ENCODE assay signal across 25 cellular contexts in genomic region chr12:112928978-112929377, GRCh38. TPM values are rescaled to one million over a fixed set of nuclear protein-coding genes. Genes with fewer than 3 reads are reported as not detected.
DNase-seq lines count a peak whose midpoint lies in the region; ATAC-seq and TF ChIP-seq lines count a peak whose summit lies in the region.
"Had no signal": no experiment of that assay in that cellular context is flagged by ENCODE, and none has a peak within 500 bp of the region (broad histone marks: within the 10 kb centered on the region; RNA-seq: fewer than 3 reads in every experiment).

No MANE protein-coding gene starts in this region.

- H4K5ac ChIP-seq in IMR-90 (ENCODE audit: low read depth, low read length), result no peak overlapping the region

- no peaks in the 10 kb centered on the region for H3K79me2 ChIP-seq in SK-N-SH (ENCODE audit: insufficient read depth)

- no peak overlapping the region for H2BK5ac ChIP-seq in IMR-90 (ENCODE audit: low read depth, low read length, poor library complexity, severe bottlenecking)

- H3F3A ChIP-seq in SK-N-SH (replicated peaks; ENCODE audit: insufficient read depth), result no peaks in the 10 kb centered on the region

- dilution Hi-C loops in IMR-90 (cut with HindIII; ENCODE audit: low sequenced_read_pairs, unreplicated experiment), result no loop called here

- H3K9me3 Mint-ChIP-seq in osteocyte (ENCODE audit: unreplicated experiment), result peaks cover 5% of the 10 kb centered on the region

- TF ChIP-seq POLR2A in IMR-90 (IDR thresholded peaks at IDR 0.05; ENCODE audit: low read depth, low read length), result no peak

- BruUV-seq in IMR-90 (replicated peaks; lab: Mats Ljungman, UMichigan), result no TSS peak

- H3K14ac ChIP-seq in IMR-90 (replicated peaks; ENCODE audit: low read depth, low read length), result no peak overlapping the region

- H3K4me2 ChIP-seq in SK-N-SH (no peak overlapping the region), IMR-90 (ENCODE audit: low read depth, low read length) (no peak overlapping the region)

- H3K9me1 ChIP-seq in IMR-90 (ENCODE audit: insufficient read depth, low read length), result no peaks in the 10 kb centered on the region

- H4K20me1 ChIP-seq in SK-N-SH (ENCODE audit: insufficient read depth) (no peaks in the 10 kb centered on the region), IMR-90 (ENCODE audit: insufficient read depth, low read length) (no peaks in the 10 kb centered on the region)

- H4K91ac ChIP-seq in IMR-90 (ENCODE audit: insufficient read depth, low read depth, low read length), result no peak overlapping the region

- H3K9ac ChIP-seq in SK-N-SH, result no peak overlapping the region
- H3K9ac ChIP-seq in IMR-90 (ENCODE audit: low read depth, low read length), result no peak overlapping the region

- no peak overlapping the region for H2BK120ac ChIP-seq in IMR-90 (ENCODE audit: low read depth, low read length)

- no peak overlapping the region for H3K27ac Mint-ChIP-seq in osteocyte (ENCODE audit: unreplicated experiment)
- H3K27ac Mint-ChIP-seq: activated naive CD4-positive, alpha-beta T cell treated with anti-CD3 and anti-CD28 coated beads for 36 hours; activated T-helper 1 cell treated with anti-CD3 and anti-CD28 coated beads, Interleukin-12 subunit alpha, Interleukin-12 subunit beta, Interleukin-2, Interleukin-4 antibody, amounts not matched to agents 30 ng/mL and 10 ng/mL and 1 ng/mL, durations not matched to agents 14 hours and 24 hours and 36 hours; CD4-positive, alpha-beta T cell had no signal

- no peak overlapping the region for H2AK5ac ChIP-seq in IMR-90 (ENCODE audit: low read depth, low read length)

- H3K27me3 Mint-ChIP-seq in osteocyte (ENCODE audit: unreplicated experiment), result no peaks in the 10 kb centered on the region
- H3K27me3 Mint-ChIP-seq: CD4-positive, alpha-beta T cell had no signal

- H3K9me3 ChIP-seq in SK-N-SH (no peaks in the 10 kb centered on the region), IMR-90 (ENCODE audit: control insufficient read depth, insufficient read depth, low read length) (no peaks in the 10 kb centered on the region)
- H3K9me3 ChIP-seq: gastrocnemius medialis, testis had no signal

- POLR2A ChIA-PET in SK-N-SH (lab: Yijun Ruan, JAX) (no interaction called here), IMR-90 (lab: Charles Lee; ENCODE audit: unreplicated experiment) (no interaction called here)

- ATAC-seq in SK-N-SH treated with all-trans-retinoic acid at 6 μM for 48 hours, result no peak
- ATAC-seq in IMR-90 (ENCODE audit: low read depth), result no peak
- no peak for ATAC-seq in HG03159 (IDR thresholded peaks at IDR 0.05; ENCODE audit: unreplicated experiment)
- ATAC-seq: gastrocnemius medialis; stimulated activated naive CD8-positive, alpha-beta T cell treated with anti-CD3 and anti-CD28 coated beads, Interleukin-15, Interleukin-2, amounts not matched to agents 100 U/mL and 50 U/mL, for 24 hours had no signal

- in situ Hi-C loops in IMR-90 (cut with MboI; ENCODE audit: low sequenced_read_pairs) (no loop called here), brain microvascular endothelial cell (cut with HindIII; ENCODE audit: low pct_ligation_motif_present, low sequenced_read_pairs) (no loop called here)

- no peak for TF ChIP-seq CTCF in SK-N-SH (IDR thresholded peaks at IDR 0.05)
- no peak for TF ChIP-seq CTCF in IMR-90 (conservative IDR thresholded peaks at IDR 0.05; ENCODE audit: low read depth, low read length)
- peak; percentile 25 for TF ChIP-seq CTCF in brain microvascular endothelial cell (IDR thresholded peaks at IDR 0.05; ENCODE audit: low read depth, low read length, missing control alignments)
- no peak for TF ChIP-seq CTCF in osteocyte (IDR thresholded peaks at IDR 0.05)

- no peak overlapping the region for H4K8ac ChIP-seq in IMR-90 (ENCODE audit: low read depth in 2 of 2, low read length in 2 of 2)

- H3K4me1 Mint-ChIP-seq in osteocyte (ENCODE audit: unreplicated experiment), result no peaks in the 10 kb centered on the region

- H2AFZ ChIP-seq in SK-N-SH (ENCODE audit: low read depth) (no peak overlapping the region), IMR-90 (replicated peaks; ENCODE audit: low read length, poor library complexity) (peak overlapping the region; percentile 43)

- intact Hi-C loops in IMR-90 (cut with micrococcal nuclease), result no loop called here

- no peak for TF ChIP-seq EP300 in SK-N-SH (IDR thresholded peaks at IDR 0.05; ENCODE audit: borderline replicate concordance in 1 of 2, low read depth in 1 of 2, low read length in 1 of 2)

- TF ChIP-seq RAD21 in SK-N-SH (IDR thresholded peaks at IDR 0.05; ENCODE audit: low read length) (peak; percentile 25; the same call in 1 of the 2 replicates), IMR-90 (IDR thresholded peaks at IDR 0.05; ENCODE audit: low read length) (no peak)

- H3K36me3 ChIP-seq in SK-N-SH (replicated peaks in 1 of 2; ENCODE audit: control insufficient read depth in 1 of 2, insufficient read depth in 2 of 2, low read length in 1 of 2), result no peaks in the 10 kb centered on the region
- H3K36me3 ChIP-seq in IMR-90 (ENCODE audit: control insufficient read depth, insufficient read depth, low read length), result no peaks in the 10 kb centered on the region
- no peaks in the 10 kb centered on the region for H3K36me3 ChIP-seq in brain microvascular endothelial cell (replicated peaks)
- H3K36me3 ChIP-seq: gastrocnemius medialis had no signal

- H3K79me1 ChIP-seq in IMR-90 (ENCODE audit: low read depth in 1 of 2, low read length in 2 of 2), result no peaks in the 10 kb centered on the region

- H3K18ac ChIP-seq in IMR-90 (ENCODE audit: low read depth, low read length), result no peak overlapping the region

- no peaks in the 10 kb centered on the region for H3K9me2 ChIP-seq in SK-N-SH

- H3K36me3 Mint-ChIP-seq in osteocyte (ENCODE audit: unreplicated experiment), result no peaks in the 10 kb centered on the region

- H3K27me3 ChIP-seq in SK-N-SH (ENCODE audit: insufficient read depth) (no peaks in the 10 kb centered on the region), IMR-90 (ENCODE audit: control insufficient read depth, insufficient read depth, low read length) (no peaks in the 10 kb centered on the region), brain microvascular endothelial cell (replicated peaks) (no peaks in the 10 kb centered on the region)
- H3K27me3 ChIP-seq: gastrocnemius medialis, testis had no signal

- H3K56ac ChIP-seq in IMR-90 (ENCODE audit: extremely low read depth, insufficient read depth, low read length), result no peak overlapping the region

- no peak overlapping the region for H2AK9ac ChIP-seq in IMR-90 (replicated peaks; ENCODE audit: low read depth, low read length, poor library complexity)

- no peak overlapping the region for H2BK20ac ChIP-seq in IMR-90 (ENCODE audit: low read depth, low read length)

- no peak overlapping the region for H3K4ac ChIP-seq in IMR-90 (ENCODE audit: low read depth, low read length)

- H2BK15ac ChIP-seq in IMR-90 (ENCODE audit: low read depth, low read length), result no peak overlapping the region

- no peak for DNase-seq in SK-N-SH
- DNase-seq in IMR-90, result no peak
- DNase-seq in brain microvascular endothelial cell, result no peak
- peak; percentile 42 for DNase-seq in osteocyte (ENCODE audit: extremely low spot score, unreplicated experiment)
- no peak for DNase-seq in kidney glomerular epithelial cell (lab: John Stamatoyannopoulos, UW)
- no peak for DNase-seq in hippocampal formation (lab: John Stamatoyannopoulos, UW)
- DNase-seq: 8988T; activated CD4-positive, CD25-positive, alpha-beta regulatory T cell; activated naive CD4-positive, alpha-beta T cell treated with anti-CD3 and anti-CD28 coated beads for 36 hours; amniotic stem cell; CD4-positive, alpha-beta T cell; gastrocnemius medialis; Kasumi-1; left ventricle myocardium inferior; NCI-H1048; NCI-H1694; NCI-H510A treated with DMSO at 0.1 percent for 48 hours; stimulated activated CD4-positive, alpha-beta T cell treated with anti-CD3 and anti-CD28 coated beads, Interleukin-15, amount 100 ng/mL, for 24 hours; stimulated activated naive CD8-positive, alpha-beta T cell treated with anti-CD3 and anti-CD28 coated beads, Interleukin-15, Interleukin-2, amounts not matched to agents 100 U/mL and 50 U/mL, for 24 hours; T-helper 1 cell; testis had no signal

- WGBS in SK-N-SH (ENCODE audit: low lambda C conversion rate), result 71% methylated on average over 1 of the region's 1 CpG
- WGBS in IMR-90 (ENCODE audit: extremely low coverage in 2 of 2, insufficient read length in 1 of 2), 2 experiments, result 40% methylated on average over 1 of the region's 1 CpG; no CpG with 5 or more reads in 1 of the 2 experiments

- H3K4me1 ChIP-seq in SK-N-SH (ENCODE audit: control insufficient read depth in 1 of 2, insufficient read depth in 2 of 2, low read depth in 1 of 2, low read length in 1 of 2) (no peaks in the 10 kb centered on the region; a peak in 1 of 4 replicates), IMR-90 (ENCODE audit: control insufficient read depth, insufficient read depth, low read length) (no peaks in the 10 kb centered on the region)
- H3K4me1 ChIP-seq: gastrocnemius medialis, left ventricle myocardium inferior had no signal

- H3K23ac ChIP-seq in IMR-90 (ENCODE audit: low read depth, low read length), result no peak overlapping the region

- H3K4me3 Mint-ChIP-seq in osteocyte (ENCODE audit: unreplicated experiment), result no peak overlapping the region
- H3K4me3 Mint-ChIP-seq: activated naive CD4-positive, alpha-beta T cell treated with anti-CD3 and anti-CD28 coated beads for 36 hours; activated T-helper 1 cell treated with anti-CD3 and anti-CD28 coated beads, Interleukin-12 subunit alpha, Interleukin-12 subunit beta, Interleukin-2, Interleukin-4 antibody, amounts not matched to agents 30 ng/mL and 10 ng/mL and 1 ng/mL, durations not matched to agents 14 hours and 24 hours and 36 hours; CD4-positive, alpha-beta T cell had no signal

- H3K4me3 ChIP-seq in SK-N-SH (ENCODE audit: low read depth in 2 of 2, low read length in 1 of 2) (no peak overlapping the region), IMR-90 (ENCODE audit: insufficient read depth, low read depth, low read length) (no peak overlapping the region), brain microvascular endothelial cell (ENCODE audit: low read depth, low read length) (no peak overlapping the region)
- H3K4me3 ChIP-seq: gastrocnemius medialis, left ventricle myocardium inferior, testis had no signal

- CTCF ChIA-PET in SK-N-SH (lab: Yijun Ruan, JAX), result interaction anchor here (1.1 kb wide), 1 partner anchor 120 kb away, joined by 3 read pairs; no protein-coding TSS in a partner anchor
- CTCF ChIA-PET in IMR-90 (lab: Yijun Ruan, JAX), result no interaction called here

- H3K27ac ChIP-seq in SK-N-SH (ENCODE audit: low read depth in 2 of 2, low read length in 1 of 2) (no peak overlapping the region), IMR-90 (ENCODE audit: insufficient read depth, low read length) (no peak overlapping the region), brain microvascular endothelial cell (no peak overlapping the region)
- H3K27ac ChIP-seq: gastrocnemius medialis, HL-60, left ventricle myocardium inferior, testis had no signal

RNA-seq across cellular contexts. Expression of gene OAS3, which starts 9.3 kb away (rescaled TPM):
- polyA plus RNA-seq in SK-N-SH (2012; rRNA removed) (3.0 TPM in 2 replicates), IMR-90 (2012; rRNA removed) (6.9 and 7.8 TPM in 2 replicates)
- polyA plus RNA-seq in SK-N-SH (2012; cell fraction: cytosol; rRNA removed), result 1.7 and 2.7 TPM in 2 replicates
- polyA plus RNA-seq in SK-N-SH (2012; cell fraction: nucleus; rRNA removed), result 2.9 and 3.3 TPM in 2 replicates
- total RNA-seq in IMR-90 (2012; rRNA removed) (4.1 and 4.4 TPM in 2 replicates), osteocyte (0.13 TPM in 1 of 2 replicates, not detected in the other)
- 3.8 and 4.8 TPM in 2 replicates for polyA plus RNA-seq in IMR-90 (2012; cell fraction: cytosol; rRNA removed)
- 8.1 and 9.3 TPM in 2 replicates for polyA plus RNA-seq in IMR-90 (2012; cell fraction: nucleus; rRNA removed; ENCODE audit: low replicate concordance)

RNA-seq across cellular contexts. Expression of gene OAS1, which starts 22.2 kb away (rescaled TPM):
- polyA plus RNA-seq in SK-N-SH (2012; rRNA removed) (1.1 and 1.3 TPM in 2 replicates), IMR-90 (2012; rRNA removed) (not detected in 2 replicates)
- polyA plus RNA-seq in SK-N-SH (2012; cell fraction: cytosol; rRNA removed), result 1.1 and 1.9 TPM in 2 replicates
- 1.1 and 1.4 TPM in 2 replicates for polyA plus RNA-seq in SK-N-SH (2012; cell fraction: nucleus; rRNA removed)
- total RNA-seq in IMR-90 (2012; rRNA removed) (not detected in 2 replicates), osteocyte (0.48 TPM in 1 of 2 replicates, not detected in the other)
- polyA plus RNA-seq in IMR-90 (2012; cell fraction: cytosol; rRNA removed), result 0.11 TPM in 1 of 2 replicates, not detected in the other
- polyA plus RNA-seq in IMR-90 (2012; cell fraction: nucleus; rRNA removed; ENCODE audit: low replicate concordance), result 0.03 TPM in 1 of 2 replicates, not detected in the other

RNA-seq across cellular contexts. Expression of gene OAS2, which starts 49.3 kb away (rescaled TPM):
- polyA plus RNA-seq in SK-N-SH (2012; rRNA removed) (0.02 TPM in 1 of 2 replicates, not detected in the other), IMR-90 (2012; rRNA removed) (not detected in 2 replicates)
- polyA plus RNA-seq in SK-N-SH (2012; cell fraction: cytosol; rRNA removed), result under 0.01 and 0.01 TPM in 2 replicates
- 0.01 TPM in 1 of 2 replicates, not detected in the other for polyA plus RNA-seq in SK-N-SH (2012; cell fraction: nucleus; rRNA removed)
- total RNA-seq in IMR-90 (2012; rRNA removed) (under 0.01 TPM in 1 of 2 replicates, not detected in the other), osteocyte (not detected in 2 replicates)
- not detected in 2 replicates for polyA plus RNA-seq in IMR-90 (2012; cell fraction: cytosol; rRNA removed)
- polyA plus RNA-seq in IMR-90 (2012; cell fraction: nucleus; rRNA removed; ENCODE audit: low replicate concordance), result 0.07 TPM in 1 of 2 replicates, not detected in the other
